In genomic region chr11:82229346-82229745, GRCh38 we compare ENCODE assay signal across 9 cellular contexts.
DNase-seq lines count a peak whose midpoint lies in the region; ATAC-seq, FAIRE-seq and TF ChIP-seq lines count a peak whose summit lies in the region.
"Had no signal": no experiment of that assay in that cellular context is flagged by ENCODE, and none has a peak within 500 bp of the region (broad histone marks: within the 10 kb centered on the region; RNA-seq: fewer than 3 reads in every experiment).

No MANE protein-coding gene starts in this region.

- H3K9me2 ChIP-seq in SK-N-SH, result no peaks in the 10 kb centered on the region

- H3K36me3 ChIP-seq in SK-N-SH (replicated peaks in 1 of 2; ENCODE audit: control insufficient read depth in 1 of 2, insufficient read depth in 2 of 2, low read length in 1 of 2), result no peaks in the 10 kb centered on the region
- H3K36me3 ChIP-seq in HepG2 (replicated peaks in 1 of 2; ENCODE audit: control insufficient read depth in 1 of 2, insufficient read depth in 2 of 2, low read length in 2 of 2), result no peaks in the 10 kb centered on the region
- H3K36me3 ChIP-seq in transverse colon, result no peaks in the 10 kb centered on the region

- TF ChIP-seq EP300 in SK-N-SH (IDR thresholded peaks at IDR 0.05; ENCODE audit: borderline replicate concordance in 1 of 2, low read depth in 1 of 2, low read length in 1 of 2) (no peak), HepG2 (IDR thresholded peaks at IDR 0.05; ENCODE audit: low read depth in 2 of 2, low read length in 2 of 2) (no peak), HepG2 (CRISPR knock-in tag; IDR thresholded peaks at IDR 0.05; ENCODE audit: borderline replicate concordance) (no peak), transverse colon (IDR thresholded peaks at IDR 0.05; ENCODE audit: low read depth) (no peak)

- H3K79me2 ChIP-seq in SK-N-SH (ENCODE audit: insufficient read depth), result no peaks in the 10 kb centered on the region
- H3K79me2 ChIP-seq in HepG2 (ENCODE audit: insufficient read depth, low read length), result no peaks in the 10 kb centered on the region

- in situ Hi-C loops in HepG2 (cut with HindIII; ENCODE audit: extremely low pct_ligation_motif_present, low pct_unique_long_range_greater_than_20kb), result loop anchor here (5.0 kb wide), 1 partner anchor 587 kb away; no protein-coding TSS in a partner anchor
- in situ Hi-C loops in transverse colon (cut with MboI; ENCODE audit: low pct_ligation_motif_present in 1 of 4, low pct_unique_long_range_greater_than_20kb in 1 of 4, low sequenced_read_pairs in 3 of 4), result no loop called here

- H3K9me3 ChIP-seq in SK-N-SH, result no peaks in the 10 kb centered on the region
- H3K9me3 ChIP-seq in HepG2 (ENCODE audit: low read length), result no peaks in the 10 kb centered on the region
- no peaks in the 10 kb centered on the region for H3K9me3 ChIP-seq in transverse colon

- DNase-seq in NCI-H2171 treated with DMSO at 0.1 percent for 48 hours (lab: John Stamatoyannopoulos, UW) (peak; percentile 9), NCI-H2171 (lab: John Stamatoyannopoulos, UW) (no peak), SK-N-SH (peak; percentile 7), HepG2 (ENCODE audit: low spot score) (peak; percentile 12), omental fat pad (ENCODE audit: low spot score) (no peak), amygdala (lab: John Stamatoyannopoulos, UW) (no peak), transverse colon (no peak)

- H3K4me2 ChIP-seq in SK-N-SH (no peak overlapping the region), HepG2 (ENCODE audit: low read depth, low read length) (no peak overlapping the region)

- ATAC-seq in HG03520 (IDR thresholded peaks at IDR 0.05; ENCODE audit: unreplicated experiment) (peak; percentile 66), HepG2 (peak; percentile 68), omental fat pad (ENCODE audit: low FRiP score) (no peak)

- H3F3A ChIP-seq in SK-N-SH (replicated peaks; ENCODE audit: insufficient read depth), result no peaks in the 10 kb centered on the region

- H2AFZ ChIP-seq in SK-N-SH (ENCODE audit: low read depth) (no peak overlapping the region), HepG2 (ENCODE audit: low read length) (no peak overlapping the region)

- POLR2A ChIA-PET in SK-N-SH (lab: Yijun Ruan, JAX), result no interaction called here
- POLR2A ChIA-PET in HepG2 (lab: Yijun Ruan, JAX), result no interaction called here

- H3K9ac ChIP-seq in SK-N-SH (no peak overlapping the region), HepG2 (ENCODE audit: insufficient read depth, low read depth, low read length) (no peak overlapping the region)

- no peaks in the 10 kb centered on the region for H4K20me1 ChIP-seq in SK-N-SH (ENCODE audit: insufficient read depth)
- no peaks in the 10 kb centered on the region for H4K20me1 ChIP-seq in HepG2 (ENCODE audit: insufficient read depth, low read length)

- no peaks in the 10 kb centered on the region for H3K27me3 ChIP-seq in SK-N-SH (ENCODE audit: insufficient read depth)
- H3K27me3 ChIP-seq in HepG2 (ENCODE audit: control insufficient read depth in 1 of 2, insufficient read depth in 2 of 2, low read length in 2 of 2), result no peaks in the 10 kb centered on the region
- H3K27me3 ChIP-seq in transverse colon, result no peaks in the 10 kb centered on the region

- H3K4me1 ChIP-seq in SK-N-SH (ENCODE audit: control insufficient read depth in 1 of 2, insufficient read depth in 2 of 2, low read depth in 1 of 2, low read length in 1 of 2) (no peaks in the 10 kb centered on the region), HepG2 (ENCODE audit: insufficient read depth, low read length) (no peaks in the 10 kb centered on the region), transverse colon (no peaks in the 10 kb centered on the region)

- H3K4me3 ChIP-seq in SK-N-SH (ENCODE audit: low read depth in 2 of 2, low read length in 1 of 2) (no peak overlapping the region; a peak in 1 of 4 replicates), HepG2 (replicated peaks in 1 of 3; ENCODE audit: insufficient read depth in 1 of 3, low read depth in 2 of 3, low read length in 3 of 3) (no peak overlapping the region), transverse colon (no peak overlapping the region)

- intact Hi-C loops in HepG2 (cut with micrococcal nuclease; ENCODE audit: unreplicated experiment) (loop anchor here (1.0 kb wide), 1 partner anchor 585 kb away; no protein-coding TSS in a partner anchor), transverse colon (cut with DNase I; ENCODE audit: low total_unique reads) (no loop called here)

- no TSS peak for BruUV-seq in HepG2 (replicated peaks; lab: Mats Ljungman, UMichigan)

- CTCF ChIA-PET in SK-N-SH (lab: Yijun Ruan, JAX), result interaction anchor here (0.6 to 2.2 kb wide), 13 partner anchors 11 to 589 kb away, joined by 3 to 14 read pairs (median 4); no protein-coding TSS in a partner anchor
- CTCF ChIA-PET in HepG2 (lab: Yijun Ruan, JAX; ENCODE audit: low intra/inter-chr PET ratio, low total read pairs), result interaction anchor here (1.0 to 1.9 kb wide), 3 partner anchors 569 to 585 kb away, joined by 3 to 17 read pairs (median 8); no protein-coding TSS in a partner anchor

- no peak for FAIRE-seq in HepG2 (lab: Jason Lieb, UNC)
- FAIRE-seq: TTC549 had no signal

- TF ChIP-seq POLR2A in HepG2 (IDR thresholded peaks at IDR 0.05; ENCODE audit: insufficient read depth in 1 of 2, low read depth in 2 of 2, low read length in 2 of 2), result no peak
- no peak for TF ChIP-seq POLR2A in transverse colon (IDR thresholded peaks at IDR 0.05)

- TF ChIP-seq RAD21 in SK-N-SH (IDR thresholded peaks at IDR 0.05; ENCODE audit: low read length), result peak; percentile 82
- TF ChIP-seq RAD21 in HepG2 (CRISPR knock-in tag; IDR thresholded peaks at IDR 0.05), result no peak

- TF ChIP-seq CTCF in SK-N-SH (IDR thresholded peaks at IDR 0.05), result peak; percentile 62
- TF ChIP-seq CTCF in HepG2 (CRISPR knock-in tag; IDR thresholded peaks at IDR 0.05), result peak; percentile 38
- no peak for TF ChIP-seq CTCF in omental fat pad (IDR thresholded peaks at IDR 0.05)
- peak in 1 of 5 experiments; percentile 6 for TF ChIP-seq CTCF in transverse colon (IDR thresholded peaks at IDR 0.05)

- no peak overlapping the region for H3K27ac ChIP-seq in SK-N-SH (ENCODE audit: low read depth in 2 of 2, low read length in 1 of 2)
- H3K27ac ChIP-seq in HepG2 (ENCODE audit: extremely low read length, insufficient read depth, low read length), result no peak overlapping the region
- no peak overlapping the region for H3K27ac ChIP-seq in transverse colon

TF ChIP-seq in SK-N-SH, 30 proteins besides CTCF, POLR2A, EP300 and RAD21:
- no peak for TF ChIP-seq RCOR1 (IDR thresholded peaks at IDR 0.05; ENCODE audit: low read length)
- peak; percentile 20; the same call in 1 of the 2 replicates for TF ChIP-seq SMC3 (IDR thresholded peaks at IDR 0.05; ENCODE audit: low read depth, low read length)

TF ChIP-seq in HepG2, 621 proteins besides CTCF, POLR2A, EP300 and RAD21:
- no peak for TF ChIP-seq ZBTB44 (CRISPR knock-in tag; IDR thresholded peaks at IDR 0.05)
- peak; percentile 51 for TF ChIP-seq STAG1 (CRISPR knock-in tag; IDR thresholded peaks at IDR 0.05)

Comparison
In these comparisons a context has a peak if more than half of its experiments do, and no peak if none do; other contexts are left out.
1. DNase-seq: peak in NCI-H2171 treated with DMSO at 0.1 percent for 48 hours (single experiment), SK-N-SH (single experiment) and HepG2 (single experiment); none in NCI-H2171 (single experiment), omental fat pad (single experiment), amygdala (0 of 56) and transverse colon (single experiment).
2. CTCF ChIP-seq: peak in SK-N-SH (single experiment) and HepG2 (single experiment); none in omental fat pad (0 of 3).